8 cellular contexts compared by ENCODE assay signal in the genomic region with DNA sequence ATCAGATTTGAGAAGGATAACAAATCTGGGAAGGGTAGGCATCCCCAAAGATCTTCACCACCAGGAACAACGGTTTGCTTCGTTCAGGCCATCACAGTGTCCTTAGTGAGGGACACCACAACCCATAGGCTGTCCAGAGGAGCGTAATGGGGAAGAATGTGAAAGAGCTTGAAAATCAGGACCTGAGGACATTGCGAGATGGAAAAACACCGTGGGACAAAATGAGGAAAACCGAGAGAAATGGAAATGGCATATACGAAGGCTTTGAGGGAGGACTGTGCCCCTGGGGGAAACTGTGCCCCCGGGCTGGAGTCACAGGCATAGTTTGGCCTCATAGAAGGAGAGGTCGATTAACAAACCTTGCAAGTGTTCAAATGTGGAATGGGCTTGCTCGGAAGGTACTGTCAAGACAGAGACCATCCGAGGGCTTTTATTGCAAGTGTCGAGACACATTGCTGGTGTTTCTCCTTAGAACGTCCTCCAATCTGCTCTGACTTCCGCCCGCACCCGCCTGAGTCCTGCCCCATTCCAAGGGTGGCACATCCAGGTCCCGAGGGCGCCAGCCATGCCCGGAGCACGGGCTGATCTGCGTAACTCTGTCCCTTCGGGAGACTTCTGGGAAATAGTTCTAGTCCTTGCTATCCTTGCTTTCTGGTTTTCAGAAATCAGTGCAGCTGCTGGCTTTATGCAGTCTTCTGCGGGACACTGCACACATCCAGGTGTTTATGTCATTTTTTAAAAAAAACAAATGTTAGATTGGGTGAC. TPM values are rescaled to one million over a fixed set of nuclear protein-coding genes. Genes with fewer than 3 reads are reported as not detected.
A peak's percentile ranks its signal among the peaks of the same experiment; 100 is the strongest.
DNase-seq lines count a peak whose midpoint lies in the region; ATAC-seq, FAIRE-seq and TF ChIP-seq lines count a peak whose summit lies in the region.

No MANE protein-coding gene starts in this region.

- in situ Hi-C loops in SK-MEL-5 (cut with HindIII; ENCODE audit: low pct_unique_long_range_greater_than_20kb, low sequenced_read_pairs) (no loop called here), GM12878 (cut with MboI) (no loop called here)

- TF ChIP-seq EP300 in GM12878 (IDR thresholded peaks at IDR 0.05; ENCODE audit: borderline replicate concordance in 1 of 2, control insufficient read depth in 1 of 2, low read depth in 2 of 2, low read length in 2 of 2) (no peak), sigmoid colon (IDR thresholded peaks at IDR 0.05) (no peak)

- FAIRE-seq in GM12878 (lab: Jason Lieb, UNC), result peak; percentile 84

- no peak for TF ChIP-seq RAD21 in GM12878 (IDR thresholded peaks at IDR 0.05; ENCODE audit: insufficient read depth, low read depth, low read length)

- CTCF ChIA-PET in GM12878 (lab: Yijun Ruan, JAX), result no interaction called here

- POLR2A ChIA-PET in GM12878 (lab: Charles Lee), result interaction anchor here (0.5 to 0.7 kb wide), 2 partner anchors 116 to 117 kb away, joined by 3 read pairs; no protein-coding TSS in a partner anchor

- peak; percentile 49 for DNase-seq in SK-MEL-5 (ENCODE audit: low read depth, low spot score)
- no peak for DNase-seq in GM12878 (ENCODE audit: low read depth, low spot score)
- DNase-seq in iPS DF 6.9 (ENCODE audit: low read depth, low spot score), result no peak
- peak; percentile 87 for DNase-seq in sigmoid colon

- H3K79me2 ChIP-seq in ACC112 (ENCODE audit: control insufficient read depth, insufficient read depth, low read length, unreplicated experiment), result peaks cover 34% of the 10 kb centered on the region
- H3K79me2 ChIP-seq in GM12878 (ENCODE audit: control insufficient read depth, insufficient read depth, low read length), result peaks cover 35% of the 10 kb centered on the region

- H3K36me3 ChIP-seq in ACC112 (ENCODE audit: insufficient read depth, low read length) (no peaks in the 10 kb centered on the region), GM12878 (ENCODE audit: control insufficient read depth in 2 of 2, insufficient read depth in 2 of 2, low read length in 1 of 2) (no peaks in the 10 kb centered on the region), iPS DF 6.9 (ENCODE audit: control insufficient read depth, insufficient read depth, low read length) (no peaks in the 10 kb centered on the region), sigmoid colon (no peaks in the 10 kb centered on the region)

- intact Hi-C loops in GM12878 (cut with micrococcal nuclease; ENCODE audit: unreplicated experiment), result loop anchor here (10.0 kb wide), 1 partner anchor 596 kb away; no protein-coding TSS in a partner anchor
- intact Hi-C loops in sigmoid colon (cut with DNase I), result loop anchor here (2.0 to 5.0 kb wide), 3 partner anchors 47 to 734 kb away; a partner anchor contains a TSS

- H3K9me3 ChIP-seq in GM12878 (replicated peaks; ENCODE audit: control insufficient read depth, insufficient read depth, low read length) (no peaks in the 10 kb centered on the region), iPS DF 6.9 (ENCODE audit: control insufficient read depth, insufficient read depth, low read length) (no peaks in the 10 kb centered on the region), sigmoid colon (no peaks in the 10 kb centered on the region)

- ATAC-seq in GM18511 (IDR thresholded peaks at IDR 0.05; ENCODE audit: unreplicated experiment) (peak; percentile 28), HG03378 (IDR thresholded peaks at IDR 0.05; ENCODE audit: unreplicated experiment) (peak; percentile 5), GM12878 (peak; percentile 6), GM18520 (IDR thresholded peaks at IDR 0.05; ENCODE audit: unreplicated experiment) (no peak)

- peak overlapping the region; percentile 68 for H3K27ac ChIP-seq in ACC112 (ENCODE audit: low read depth, low read length)
- H3K27ac ChIP-seq in GM12878 (ENCODE audit: control insufficient read depth, insufficient read depth), result peak overlapping the region; percentile 26; the same call in 1 of the 2 replicates
- H3K27ac ChIP-seq in iPS DF 6.9 (ENCODE audit: low read length), result no peak overlapping the region
- H3K27ac ChIP-seq in sigmoid colon, result peak overlapping the region; percentile 97 to 99 (median 99)

- peak overlapping the region; percentile 90 for H3K9ac ChIP-seq in GM12878 (ENCODE audit: control insufficient read depth, insufficient read depth, low read length)

- H3K4me2 ChIP-seq in GM12878 (ENCODE audit: control insufficient read depth, insufficient read depth), result peak overlapping the region; percentile 88

- H3K4me3 ChIP-seq in ACC112 (ENCODE audit: low read depth, low read length), result peak overlapping the region; percentile 88
- H3K4me3 ChIP-seq in GM12878, result peak overlapping the region; percentile 81
- peak overlapping the region; percentile 100; the same call in 1 of the 2 replicates for H3K4me3 ChIP-seq in iPS DF 6.9 (ENCODE audit: low read length)
- peak overlapping the region; percentile 74 to 88 (median 82) for H3K4me3 ChIP-seq in sigmoid colon

- no peaks in the 10 kb centered on the region for H3K27me3 ChIP-seq in ACC112 (ENCODE audit: insufficient read depth, low read length)
- H3K27me3 ChIP-seq in GM12878 (replicated peaks in 1 of 2; ENCODE audit: control insufficient read depth in 2 of 2, insufficient read depth in 2 of 2, low read length in 1 of 2), result no peaks in the 10 kb centered on the region
- H3K27me3 ChIP-seq in iPS DF 6.9 (ENCODE audit: control insufficient read depth, insufficient read depth, low read length), result peaks cover 3% of the 10 kb centered on the region; the same call in 1 of the 2 replicates
- H3K27me3 ChIP-seq in sigmoid colon, result no peaks in the 10 kb centered on the region

- no peak for TF ChIP-seq POLR2A in GM12878 (IDR thresholded peaks at IDR 0.05; ENCODE audit: low read depth, low read length)
- no peak for TF ChIP-seq POLR2A in sigmoid colon (IDR thresholded peaks at IDR 0.05)

- H4K20me1 ChIP-seq in GM12878 (ENCODE audit: control insufficient read depth, insufficient read depth), result no peaks in the 10 kb centered on the region

- BruUV-seq in GM12878 (replicated peaks; lab: Mats Ljungman, UMichigan), result no TSS peak

- peaks cover 4% of the 10 kb centered on the region for H3K4me1 ChIP-seq in ACC112 (ENCODE audit: control insufficient read depth, insufficient read depth, low read length, unreplicated experiment)
- peaks cover 4% of the 10 kb centered on the region; the same call in 1 of the 2 replicates for H3K4me1 ChIP-seq in GM12878 (ENCODE audit: control insufficient read depth, insufficient read depth, low read length)
- H3K4me1 ChIP-seq in iPS DF 6.9 (ENCODE audit: control insufficient read depth, insufficient read depth, low read length), result peaks cover 1% of the 10 kb centered on the region; the same call in 1 of the 2 replicates
- H3K4me1 ChIP-seq in sigmoid colon, result peaks cover 0 to 26% (median 17%) of the 10 kb centered on the region in 4 donors

- TF ChIP-seq CTCF in GM12878 (IDR thresholded peaks at IDR 0.05 in 2 of 3, conservative IDR thresholded peaks at IDR 0.05 in 1 of 3; ENCODE audit: control insufficient read depth in 2 of 3, extremely low read depth in 1 of 3, insufficient read depth in 1 of 3, low read depth in 3 of 3, low read length in 3 of 3), result no peak
- TF ChIP-seq CTCF in sigmoid colon (IDR thresholded peaks at IDR 0.05), result no peak

- peak overlapping the region; percentile 81 for H2AFZ ChIP-seq in ACC112 (ENCODE audit: low read length, unreplicated experiment)
- H2AFZ ChIP-seq in GM12878 (ENCODE audit: control insufficient read depth, low read depth, low read length), result peak overlapping the region; percentile 94

- RAD21 ChIA-PET in GM12878 (lab: Charles Lee; ENCODE audit: unreplicated experiment), result interaction anchor here (1.0 kb wide), 1 partner anchor 419 kb away, joined by 3 read pairs; no protein-coding TSS in a partner anchor

- WGBS in GM12878 (ENCODE audit: insufficient coverage, insufficient replicate concordance, low lambda C conversion rate, missing lambda C conversion rate), result 21% methylated on average over 23 of the region's 23 CpGs
- WGBS in iPS DF 6.9 (ENCODE audit: insufficient coverage, insufficient read length), result no CpG with 5 or more reads among the region's 23 CpGs
- WGBS in sigmoid colon, 2 donors, result 14 to 15% methylated on average over 23 of the region's 23 CpGs

- SMC1A ChIA-PET in GM12878 (lab: Charles Lee; ENCODE audit: uncharacterized antibody, unreplicated experiment), result interaction anchor here (1.3 kb wide), 1 partner anchor 43 kb away, joined by 3 read pairs; no protein-coding TSS in a partner anchor

RNA-seq across cellular contexts. Expression of a gene that starts 0.9 kb away (rescaled TPM):
- total RNA-seq in SK-MEL-5 (2014; rRNA removed; shearing (Covaris generic)), result 8.7 and 10.1 TPM in 2 replicates
- 7.2 and 7.4 TPM in 2 replicates for polyA plus RNA-seq in SK-MEL-5 (2015; cell fraction: cytosol; rRNA removed)
- 6.9 and 7.8 TPM in 2 replicates for polyA plus RNA-seq in SK-MEL-5 (2015; cell fraction: nucleus; rRNA removed)
- total RNA-seq in GM12878 (2013; cell fraction: nucleolus; rRNA removed), result 28.3 and 32.2 TPM in 2 replicates
- total RNA-seq in GM12878 (2014; rRNA removed), result 6.1 and 6.7 TPM in 2 replicates
- 8.9 and 9.7 TPM in 2 replicates for total RNA-seq in GM12878 (2014; rRNA removed; fragmentation: Illumina TruSeq; extraction: Trizol)
- total RNA-seq in GM12878 (2021), result 8.9 and 10.9 TPM in 2 replicates
- 4.1 TPM for polyA plus RNA-seq in GM12878 (2011; ENCODE audit: low read depth)
- polyA plus RNA-seq in GM12878 (2011; rRNA removed), result 10.1 and 14.8 TPM in 2 replicates
- polyA plus RNA-seq in GM12878 (2011; cell fraction: cytosol; rRNA removed), result 3.4 and 4.6 TPM in 2 replicates
- 5.5 and 6.8 TPM in 2 replicates for polyA plus RNA-seq in GM12878 (2011; cell fraction: nucleus; rRNA removed)
- 5.6 and 6.6 TPM in 2 replicates for polyA plus RNA-seq in GM12878 (2012)
- 9.2 and 10.7 TPM in 2 replicates for polyA plus RNA-seq in GM12878 (2014; fragmentation: Illumina TruSeq; extraction: Trizol)
- 1 to 10 TPM; 4.2 to 4.5 TPM for polyA plus RNA-seq in GM12878 (2014; fragmentation: Nextera tagmentation; extraction: Ambion mirVana)
- polyA plus RNA-seq in GM12878 (2014; rRNA removed), result 6.5 and 6.9 TPM in 2 replicates
- 1 to 10 TPM; 6.2 to 6.3 TPM for polyA plus RNA-seq in GM12878 (2016; fragmentation: Nextera tagmentation; extraction: Ambion mirVana)
- polyA minus RNA-seq in GM12878 (2011; rRNA and poly(A)+ RNA removed), result 9.2 and 15.4 TPM in 2 replicates
- 4.4 and 5.2 TPM in 2 replicates for polyA minus RNA-seq in GM12878 (2011; cell fraction: cytosol; rRNA and poly(A)+ RNA removed)
- 10.3 and 14.4 TPM in 2 replicates for polyA minus RNA-seq in GM12878 (2011; cell fraction: nucleus; rRNA and poly(A)+ RNA removed)
- 10 to 100 TPM; 20.2 to 29.4 (median 23.0) TPM for total RNA-seq in sigmoid colon
- polyA plus RNA-seq in sigmoid colon, result 10 to 100 TPM; 10.8 to 35.8 (median 19.8) TPM

RNA-seq across cellular contexts. Expression of a gene that starts 51.1 kb away (rescaled TPM):
- total RNA-seq in SK-MEL-5 (2014; rRNA removed; shearing (Covaris generic)), result not detected in 2 replicates
- not detected in 2 replicates for polyA plus RNA-seq in SK-MEL-5 (2015; cell fraction: cytosol; rRNA removed)
- not detected in 2 replicates for polyA plus RNA-seq in SK-MEL-5 (2015; cell fraction: nucleus; rRNA removed)
- total RNA-seq in GM12878 (2013; cell fraction: nucleolus; rRNA removed), result 0.46 and 1.2 TPM in 2 replicates
- total RNA-seq in GM12878 (2014; rRNA removed) (0.16 and 0.28 TPM in 2 replicates), GM12878 (2014; rRNA removed; fragmentation: Illumina TruSeq; extraction: Trizol) (0.13 TPM in 1 of 2 replicates, not detected in the other), GM12878 (2021) (not detected in 2 replicates), sigmoid colon (not detected)
- polyA plus RNA-seq in GM12878 (2011; ENCODE audit: low read depth), result not detected
- polyA plus RNA-seq in GM12878 (2011; rRNA removed) (0.35 and 0.56 TPM in 2 replicates), GM12878 (2014; fragmentation: Illumina TruSeq; extraction: Trizol) (0.35 TPM in 1 of 2 replicates, not detected in the other), GM12878 (2014; fragmentation: Nextera tagmentation; extraction: Ambion mirVana) (under 1 TPM; 0.03 to 0.04 TPM), GM12878 (2014; rRNA removed) (0.12 TPM in 1 of 2 replicates, not detected in the other), GM12878 (2016; fragmentation: Nextera tagmentation; extraction: Ambion mirVana) (under 1 TPM; 0.23 to 0.26 TPM), sigmoid colon (under 1 TPM in 1 of 3 donors, not detected in 2; 0.60 TPM)
- polyA plus RNA-seq in GM12878 (2011; cell fraction: cytosol; rRNA removed), result 0.08 and 0.19 TPM in 2 replicates
- 0.78 and 0.85 TPM in 2 replicates for polyA plus RNA-seq in GM12878 (2011; cell fraction: nucleus; rRNA removed)
- polyA plus RNA-seq in GM12878 (2012), result 0.14 and 0.20 TPM in 2 replicates
- polyA minus RNA-seq in GM12878 (2011; rRNA and poly(A)+ RNA removed), result 0.29 and 0.62 TPM in 2 replicates
- not detected in 2 replicates for polyA minus RNA-seq in GM12878 (2011; cell fraction: cytosol; rRNA and poly(A)+ RNA removed)
- 0.36 and 2.0 TPM in 2 replicates for polyA minus RNA-seq in GM12878 (2011; cell fraction: nucleus; rRNA and poly(A)+ RNA removed)

Comparison
In these comparisons a context has a peak if more than half of its experiments do, and no peak if none do; other contexts are left out.
1. DNase-seq: peak in SK-MEL-5 (single experiment) and sigmoid colon (single experiment); none in GM12878 (single experiment) and iPS DF 6.9 (single experiment).
2. Peak in every context shown above with its lines, with median percentiles within 50 percentile points of each other: H3K4me3 ChIP-seq.